8 cellular contexts compared by ENCODE assay signal in the genomic region with DNA sequence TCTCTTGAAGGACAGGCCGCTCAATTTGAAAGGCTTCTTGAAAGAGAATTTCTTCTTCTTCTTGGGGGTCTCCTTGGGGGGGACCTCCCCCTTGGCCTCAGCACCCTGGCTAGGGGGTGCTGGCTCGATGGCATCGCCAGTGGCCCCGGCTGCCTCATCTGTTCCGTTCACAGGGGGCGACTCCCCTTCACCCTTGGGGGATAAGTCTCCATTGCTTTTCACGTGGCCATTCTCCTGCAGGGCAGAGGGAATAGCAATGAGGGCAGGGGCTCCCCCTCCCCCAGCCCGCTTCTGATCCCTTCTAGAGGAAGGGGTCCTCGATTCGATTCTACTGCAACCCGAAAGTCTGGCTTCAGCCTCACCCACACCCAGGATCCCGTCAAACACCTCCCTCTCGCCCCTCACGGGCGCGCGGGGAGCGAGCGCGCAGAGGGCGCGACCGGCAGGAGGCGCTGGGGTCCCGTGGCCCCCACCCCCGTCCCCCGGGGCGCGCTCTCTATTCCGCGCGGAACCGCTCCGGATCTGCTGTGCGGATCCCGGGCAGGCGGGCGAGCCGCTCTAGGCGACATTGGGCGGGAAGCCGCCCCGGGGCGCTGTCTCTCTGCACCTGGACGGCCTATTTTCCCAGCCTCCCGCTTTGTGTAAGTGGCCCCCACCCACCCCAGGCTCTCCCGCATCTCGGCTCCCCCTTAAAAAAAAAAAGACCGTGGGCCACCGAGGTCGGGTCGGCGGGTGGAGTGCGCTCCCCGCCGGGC. TPM values are rescaled to one million over a fixed set of nuclear protein-coding genes. Genes with fewer than 3 reads are reported as not detected.
DNase-seq lines count a peak whose midpoint lies in the region; ATAC-seq, FAIRE-seq and TF ChIP-seq lines count a peak whose summit lies in the region.

No MANE protein-coding gene starts in this region.

- H3K4me3 Mint-ChIP-seq in T-cell = peak overlapping the region; percentile 83 to 89 (median 86)

- H3K9ac ChIP-seq in iPS-18a (ENCODE audit: low read length) = peak overlapping the region; percentile 92

- TF ChIP-seq CTCF in astrocyte of the cerebellum (IDR thresholded peaks at IDR 0.05; ENCODE audit: low read depth, low read length, missing control alignments) = peak; percentile 82

- ATAC-seq in HG03520 (IDR thresholded peaks at IDR 0.05; ENCODE audit: unreplicated experiment) (peak; percentile 28), T-cell (replicated peaks in 1 of 4) (peak; percentile 61 to 68 (median 62)), HG03139 (IDR thresholded peaks at IDR 0.05; ENCODE audit: unreplicated experiment) (no peak), GM21576 (IDR thresholded peaks at IDR 0.05; ENCODE audit: unreplicated experiment) (no peak)

- H3K4me1 ChIP-seq in iPS-18a (ENCODE audit: control insufficient read depth, low read depth, low read length) = peaks cover 29% of the 10 kb centered on the region
- H3K4me1 ChIP-seq in small intestine (ENCODE audit: control insufficient read depth in 2 of 2, insufficient read depth in 1 of 2, low read depth in 1 of 2, low read length in 1 of 2) = peaks cover 0 to 2% of the 10 kb centered on the region in 2 donors

- CTCF ChIA-PET in T-cell (lab: Charles Lee) = interaction anchor here (0.6 to 2.1 kb wide), 5 partner anchors 16 to 262 kb away, joined by 3 to 9 read pairs (median 6); partner anchors contain the start of gene TMEM39B (in 1 of the 2)

- peak overlapping the region; percentile 84 to 91 for H3K27ac Mint-ChIP-seq in T-cell

- in situ Hi-C loops in astrocyte of the cerebellum (cut with HindIII; ENCODE audit: low sequenced_read_pairs) = no loop called here

- POLR2A ChIA-PET in T-cell (lab: Charles Lee) = interaction anchor here in 1 of 2 donors (0.5 to 1.7 kb wide), 4 partner anchors 13 to 80 kb away, joined by 6 to 12 read pairs (median 8); no protein-coding TSS in a partner anchor

- no peak for FAIRE-seq in small intestine (lab: Jason Lieb, UNC)

- H3K27ac ChIP-seq in iPS-18a (ENCODE audit: low read length) = peak overlapping the region; percentile 51
- H3K27ac ChIP-seq in small intestine (ENCODE audit: low read depth in 1 of 2, low read length in 1 of 2) = peak overlapping the region in 1 of 2 donors; percentile 66

- no peaks in the 10 kb centered on the region for H3K9me3 Mint-ChIP-seq in T-cell

- H3K9me3 ChIP-seq in iPS-18a (ENCODE audit: control insufficient read depth, low read depth, low read length) (no peaks in the 10 kb centered on the region), small intestine (ENCODE audit: control insufficient read depth, low read depth) (no peaks in the 10 kb centered on the region)

- DNase-seq in T-cell = peak; percentile 52 to 79 (median 68)
- no peak for DNase-seq in astrocyte of the cerebellum (ENCODE audit: low read depth)
- DNase-seq in small intestine = peak; percentile 43

- H3K36me3 ChIP-seq in iPS-18a (ENCODE audit: control insufficient read depth, low read depth, low read length) (peaks cover 44% of the 10 kb centered on the region), small intestine (ENCODE audit: control insufficient read depth in 2 of 2, insufficient read depth in 2 of 2, low read length in 2 of 2) (peaks cover 11 to 12% of the 10 kb centered on the region in 2 donors)

- 1 to 2% (median 2%) methylated on average over 50 to 56 of the region's 56 CpGs for whole genome bisulfite sequencing in small intestine, 3 donors

- peaks cover 20% of the 10 kb centered on the region for H3K36me3 Mint-ChIP-seq in T-cell

- H3K4me3 ChIP-seq in GM08714 (ENCODE audit: low read length) = peak overlapping the region; percentile 61
- H3K4me3 ChIP-seq in astrocyte of the cerebellum (ENCODE audit: low read depth, low read length) = peak overlapping the region; percentile 74
- peak overlapping the region; percentile 87 for H3K4me3 ChIP-seq in iPS-18a (ENCODE audit: low read length)
- H3K4me3 ChIP-seq in small intestine (ENCODE audit: low read depth in 1 of 2, low read length in 2 of 2) = peak overlapping the region; percentile 65 to 70

- no peaks in the 10 kb centered on the region for H3K27me3 Mint-ChIP-seq in T-cell

- H3K4me1 Mint-ChIP-seq in T-cell = peaks cover 31 to 43% (median 35%) of the 10 kb centered on the region in 3 donors

- H3K27me3 ChIP-seq in iPS-18a (ENCODE audit: control insufficient read depth, insufficient read depth, low read length) = peaks cover 8% of the 10 kb centered on the region
- no peaks in the 10 kb centered on the region for H3K27me3 ChIP-seq in small intestine (ENCODE audit: control insufficient read depth in 2 of 2, insufficient read depth in 2 of 2, low read length in 2 of 2)

RNA-seq across cellular contexts. Expression of gene MARCKSL1, which starts 1.0 kb away (rescaled TPM):
- total RNA-seq in T-cell = 10 to 100 TPM; 28.1 to 46.5 (median 41.4) TPM
- polyA plus RNA-seq in small intestine = 100 to 1,000 TPM in 1 of 3 donors, 10 to 100 TPM in 2; 55.9 to 132 (median 56.7) TPM

RNA-seq across cellular contexts. Expression of gene FAM229A, which starts 27.2 kb away (rescaled TPM):
- total RNA-seq in T-cell = 10 to 100 TPM; 27.0 to 43.0 (median 32.0) TPM
- 10 to 100 TPM in 2 of 3 donors, 1 to 10 TPM in 1; 4.9 to 69.8 (median 44.9) TPM for polyA plus RNA-seq in small intestine

RNA-seq across cellular contexts. Expression of gene TSSK3, which starts 27.3 kb away (rescaled TPM):
- total RNA-seq in T-cell = 1 to 10 TPM in 3 of 5 donors, under 1 TPM in 1, not detected in 1; 0.65 to 4.3 (median 2.3) TPM
- polyA plus RNA-seq in small intestine = under 1 TPM in 2 of 3 donors, not detected in 1; 0.45 to 0.48 TPM

RNA-seq across cellular contexts. Expression of gene HDAC1, which starts 43.2 kb away (rescaled TPM):
- 100 to 1,000 TPM; 117 to 153 (median 142) TPM for total RNA-seq in T-cell
- 100 to 1,000 TPM in 2 of 3 donors, 10 to 100 TPM in 1; 87.0 to 116 (median 107) TPM for polyA plus RNA-seq in small intestine

RNA-seq across cellular contexts. Expression of gene BSDC1, which starts 59.2 kb away (rescaled TPM):
- total RNA-seq in T-cell = 100 to 1,000 TPM in 3 of 5 donors, 10 to 100 TPM in 2; 93.4 to 190 (median 105) TPM
- 10 to 100 TPM; 38.5 to 39.7 (median 39.1) TPM for polyA plus RNA-seq in small intestine

Comparison
In these comparisons a context has a peak if more than half of its experiments do, and no peak if none do; other contexts are left out.
1. ATAC-seq: peak in HG03520 (single experiment) and T-cell (4 of 4); none in HG03139 (single experiment) and GM21576 (single experiment).
2. Peak in every context shown above with its lines, with median percentiles within 50 percentile points of each other: H3K4me3 ChIP-seq.